Comparison of ENCODE assay signal across 2 cellular contexts in genomic region chr11:62601114-62601363, GRCh38.
TF ChIP-seq lines count a peak whose summit lies in the region.

No MANE protein-coding gene starts in this region.

TF ChIP-seq in HEK293T, 16 proteins besides CTCF, POLR2A, EP300 and RAD21:
- TF ChIP-seq TARDBP (IDR thresholded peaks at IDR 0.05) (no peak), L3MBTL2 (conservative IDR thresholded peaks at IDR 0.05) (0 out of 2 replicates have a peak, but pooled peaks have one; percentile 18), SP1 (IDR thresholded peaks at IDR 0.05) (no peak), FOXK2 (IDR thresholded peaks at IDR 0.05) (no peak), ELF4 (IDR thresholded peaks at IDR 0.05) (no peak)
TF ChIP-seq in HEK293T: peak in this region for 1.

TF ChIP-seq in endothelial cell of umbilical vein, 7 proteins besides CTCF, POLR2A, EP300 and RAD21:
- TF ChIP-seq MAX (IDR thresholded peaks at IDR 0.05; ENCODE audit: insufficient read depth, insufficient read length) (no peak), MYC (IDR thresholded peaks at IDR 0.05; ENCODE audit: low read depth, low read length) (no peak), POLR2AphosphoS5 (IDR thresholded peaks at IDR 0.05; ENCODE audit: insufficient read depth, low read depth, low read length) (no peak), JUN (IDR thresholded peaks at IDR 0.05; ENCODE audit: borderline replicate concordance, insufficient read depth, insufficient read length, low read depth) (no peak), EZH2 (IDR thresholded peaks at IDR 0.05; ENCODE audit: borderline replicate concordance, low read depth, low read length, severe bottlenecking) (no peak), GATA2 (IDR thresholded peaks at IDR 0.05; ENCODE audit: insufficient read depth, insufficient read length, low read depth, low read length) (no peak), FOS (IDR thresholded peaks at IDR 0.05; ENCODE audit: borderline replicate concordance, insufficient read depth, low read length) (no peak)
TF ChIP-seq in endothelial cell of umbilical vein: peak in this region for 0.
